23 cellular contexts compared by ENCODE assay signal in the genomic region with DNA sequence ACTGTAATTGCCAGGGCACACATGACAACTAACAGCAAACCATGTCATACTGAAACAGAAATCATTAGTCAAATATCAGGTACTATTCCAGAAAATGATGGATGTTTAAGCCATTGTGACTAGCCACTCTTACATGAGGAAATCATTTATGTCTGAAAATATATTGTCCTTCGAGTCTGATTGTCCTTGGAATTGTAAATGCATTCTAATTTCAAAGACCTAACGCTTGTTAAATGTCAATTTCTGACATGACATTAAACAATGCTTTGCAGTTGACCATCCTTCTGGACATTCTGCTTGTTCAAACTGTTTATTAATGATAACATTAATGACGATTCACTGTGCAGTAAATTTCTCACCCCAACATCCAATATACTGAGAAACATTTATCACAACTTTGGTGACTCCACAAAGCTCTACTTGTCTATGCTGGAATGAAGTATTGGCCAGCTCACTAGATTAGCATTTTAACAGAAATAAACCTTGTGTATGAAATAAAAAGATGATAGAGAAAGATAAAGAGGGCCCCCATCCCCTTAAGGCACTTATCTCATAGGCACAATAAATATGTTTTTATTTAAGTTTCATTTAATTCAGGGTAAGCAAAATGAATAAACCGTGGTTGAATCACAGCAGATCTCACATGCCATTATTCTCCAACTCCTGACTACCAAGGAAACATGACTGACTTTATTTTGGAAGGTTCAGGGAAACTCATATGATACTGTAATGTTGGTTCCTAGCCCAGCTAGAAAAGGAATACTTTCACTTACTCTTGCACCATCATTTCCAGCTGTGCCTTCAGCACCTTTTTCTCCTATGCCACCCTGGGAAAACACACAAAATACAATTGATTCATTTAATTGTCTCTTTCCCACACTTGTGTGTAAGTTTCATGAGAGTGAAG.
"Had no signal": no experiment of that assay in that cellular context is flagged by ENCODE, and none has a peak within 500 bp of the region (broad histone marks: within the 10 kb centered on the region; RNA-seq: fewer than 3 reads in every experiment).

No MANE protein-coding gene starts in this region.

- H3K4me1 Mint-ChIP-seq: activated CD4-positive, alpha-beta T cell treated with anti-CD3 and anti-CD28 coated beads for 36 hours; memory B cell; natural killer cell; stimulated activated memory B cell treated with anti-CD40 and anti-IgM and Interleukin-4, amounts not matched to agents 10 μg/mL and 1 μg/mL and 100 μg/mL, for 72 hours had no signal

- H3K27me3 ChIP-seq: body of pancreas, esophagus squamous epithelium, tibial nerve, vagina had no signal

- H3K9me3 Mint-ChIP-seq: activated naive CD4-positive, alpha-beta T cell treated with anti-CD3 and anti-CD28 coated beads, Interleukin-2, amount 50 U/mL, for 72 hours; activated T-cell treated with anti-CD3 and anti-CD28 coated beads, Interleukin-2, amount 50 U/mL, for 72 hours; memory B cell; natural killer cell; stimulated activated memory B cell treated with anti-CD40 and anti-IgM and Interleukin-4, amounts not matched to agents 10 μg/mL and 1 μg/mL and 100 μg/mL, for 72 hours had no signal

- DNase-seq: activated CD4-positive, alpha-beta T cell treated with anti-CD3 and anti-CD28 coated beads for 36 hours; activated CD8-positive, alpha-beta memory T cell treated with anti-CD3 and anti-CD28 coated beads, Interleukin-2, amount 50 U/mL, for 4 hours; activated CD8-positive, alpha-beta T cell treated with anti-CD3 and anti-CD28 coated beads, Interleukin-2, amount 10 ng/mL, durations not matched to agents 7 days and 5 days; activated gamma-delta T cell; activated T-cell treated with anti-CD3 and anti-CD28 coated beads, Interleukin-2, amount 50 U/mL, for 72 hours; amniotic stem cell; body of pancreas; caudate nucleus; effector CD8-positive, alpha-beta T cell; esophagus squamous epithelium; hypothalamus; kidney; left ventricle myocardium superior; natural killer cell; nucleus accumbens; stimulated activated CD4-positive, alpha-beta T cell treated with anti-CD3 and anti-CD28 coated beads, Interleukin-2, amount 100 ng/mL, for 48 hours; WERI-Rb-1 had no signal

- H3K27me3 Mint-ChIP-seq: activated CD4-positive, alpha-beta T cell treated with anti-CD3 and anti-CD28 coated beads for 36 hours; memory B cell; stimulated activated memory B cell treated with anti-CD40 and anti-IgM and Interleukin-4, amounts not matched to agents 10 μg/mL and 1 μg/mL and 100 μg/mL, for 72 hours had no signal

- FAIRE-seq: endothelial cell of umbilical vein, kidney had no signal

- H3K27ac Mint-ChIP-seq: activated CD4-positive, alpha-beta T cell treated with anti-CD3 and anti-CD28 coated beads for 36 hours; activated CD8-positive, alpha-beta T cell treated with anti-CD3 and anti-CD28 coated beads, Interleukin-2, amount 10 ng/mL, durations not matched to agents 7 days and 5 days; activated naive CD4-positive, alpha-beta T cell treated with anti-CD3 and anti-CD28 coated beads, Interleukin-2, amount 50 U/mL, for 72 hours; activated T-cell treated with anti-CD3 and anti-CD28 coated beads, Interleukin-2, amount 50 U/mL, for 72 hours; memory B cell; natural killer cell; stimulated activated memory B cell treated with anti-CD40 and anti-IgM and Interleukin-4, amounts not matched to agents 10 μg/mL and 1 μg/mL and 100 μg/mL, for 72 hours had no signal

- H3K36me3 ChIP-seq: WERI-Rb-1 had no signal

- H3K4me3 Mint-ChIP-seq: activated CD4-positive, alpha-beta T cell treated with anti-CD3 and anti-CD28 coated beads for 36 hours; activated CD8-positive, alpha-beta T cell treated with anti-CD3 and anti-CD28 coated beads, Interleukin-2, amount 10 ng/mL, durations not matched to agents 7 days and 5 days; activated T-cell treated with anti-CD3 and anti-CD28 coated beads, Interleukin-2, amount 50 U/mL, for 72 hours; memory B cell; natural killer cell; stimulated activated memory B cell treated with anti-CD40 and anti-IgM and Interleukin-4, amounts not matched to agents 10 μg/mL and 1 μg/mL and 100 μg/mL, for 72 hours had no signal

- H3K4me1 ChIP-seq: body of pancreas, esophagus squamous epithelium, tibial nerve, vagina had no signal

- H3K4me3 ChIP-seq: body of pancreas, esophagus squamous epithelium, tibial nerve, vagina had no signal

- H3K36me3 Mint-ChIP-seq: activated naive CD4-positive, alpha-beta T cell treated with anti-CD3 and anti-CD28 coated beads, Interleukin-2, amount 50 U/mL, for 72 hours; memory B cell; natural killer cell; stimulated activated memory B cell treated with anti-CD40 and anti-IgM and Interleukin-4, amounts not matched to agents 10 μg/mL and 1 μg/mL and 100 μg/mL, for 72 hours had no signal

- H3K9me3 ChIP-seq: body of pancreas, esophagus squamous epithelium, tibial nerve, vagina had no signal
